1 cellular context compared by ENCODE assay signal in genomic region chr22:20724676-20725454, GRCh38.
TF ChIP-seq lines count a peak whose summit lies in the region.

No MANE protein-coding gene starts in this region.

TF ChIP-seq in K562, 482 proteins besides CTCF, POLR2A, EP300 and RAD21 (continued from another document):
- TF ChIP-seq TOE1 (IDR thresholded peaks at IDR 0.05; ENCODE audit: borderline replicate concordance) (no peak), TOE1 (CRISPR knock-in tag; IDR thresholded peaks at IDR 0.05; ENCODE audit: borderline replicate concordance, low read depth) (peak; percentile 64; the same call in 1 of the 2 replicates), CHD1 (IDR thresholded peaks at IDR 0.05; ENCODE audit: low read length) (no peak), ETS1 (conservative IDR thresholded peaks at IDR 0.05; ENCODE audit: control insufficient read depth, low read depth, low read length) (0 out of 2 replicates have a peak, but pooled peaks have one; percentile 50), ZNF609 (CRISPR knock-in tag; IDR thresholded peaks at IDR 0.05; ENCODE audit: borderline replicate concordance) (0 out of 2 replicates have a peak, but pooled peaks have one; percentile 34), ZNF277 (CRISPR knock-in tag; IDR thresholded peaks at IDR 0.05; ENCODE audit: borderline replicate concordance) (no peak), BHLHE40 (IDR thresholded peaks at IDR 0.05; ENCODE audit: low read length) (no peak), CHD2 (IDR thresholded peaks at IDR 0.05; ENCODE audit: low read depth, low read length) (no peak), ATF4 (CRISPR knock-in tag; IDR thresholded peaks at IDR 0.05) (no peak), TSHZ1 (CRISPR knock-in tag; IDR thresholded peaks at IDR 0.05) (no peak), MTA2 (IDR thresholded peaks at IDR 0.05; ENCODE audit: low read depth) (no peak), ZNF134 (CRISPR knock-in tag; conservative IDR thresholded peaks at IDR 0.05) (no peak), MLX (CRISPR knock-in tag; conservative IDR thresholded peaks at IDR 0.05) (0 out of 4 replicates have a peak, but pooled peaks of 1 of the 2 experiments have one; percentile 17), ZNF121 (CRISPR knock-in tag; conservative IDR thresholded peaks at IDR 0.05) (no peak), FOXA3 (CRISPR knock-in tag; conservative IDR thresholded peaks at IDR 0.05 in 1 of 2, IDR thresholded peaks at IDR 0.05 in 1 of 2) (no peak), CBX8 (IDR thresholded peaks at IDR 0.05; ENCODE audit: borderline replicate concordance, extremely low read depth, low read depth, low read length, poor library complexity, severe bottlenecking) (no peak), SRSF7 (optimal IDR thresholded peaks at IDR 0.05; ENCODE audit: low read depth, low read length) (no peak), TEAD2 (tag; IDR thresholded peaks at IDR 0.05) (no peak), NFRKB (IDR thresholded peaks at IDR 0.05; ENCODE audit: low read depth) (no peak), KAT8 (IDR thresholded peaks at IDR 0.05; ENCODE audit: low read depth) (no peak), ZNF316 (IDR thresholded peaks at IDR 0.05) (no peak), SP1 (CRISPR knock-in tag; IDR thresholded peaks at IDR 0.05) (peak; percentile 48; the same call in 1 of the 2 replicates), SAFB2 (IDR thresholded peaks at IDR 0.05; ENCODE audit: borderline replicate concordance, low read depth, low read length, severe bottlenecking) (no peak), THAP12 (CRISPR knock-in tag; IDR thresholded peaks at IDR 0.05) (peak; percentile 34; the same call in 1 of the 2 replicates), U2AF1 (optimal IDR thresholded peaks at IDR 0.05; ENCODE audit: low read depth, low read length) (no peak), HBP1 (CRISPR knock-in tag; IDR thresholded peaks at IDR 0.05) (no peak), RBM14 (IDR thresholded peaks at IDR 0.05; ENCODE audit: borderline replicate concordance, insufficient read depth, low read depth, low read length) (no peak), E2F8 (IDR thresholded peaks at IDR 0.05; ENCODE audit: low read depth, partially characterized antibody) (no peak)
